Comparison of ENCODE assay signal across 8 cellular contexts in the genomic region with DNA sequence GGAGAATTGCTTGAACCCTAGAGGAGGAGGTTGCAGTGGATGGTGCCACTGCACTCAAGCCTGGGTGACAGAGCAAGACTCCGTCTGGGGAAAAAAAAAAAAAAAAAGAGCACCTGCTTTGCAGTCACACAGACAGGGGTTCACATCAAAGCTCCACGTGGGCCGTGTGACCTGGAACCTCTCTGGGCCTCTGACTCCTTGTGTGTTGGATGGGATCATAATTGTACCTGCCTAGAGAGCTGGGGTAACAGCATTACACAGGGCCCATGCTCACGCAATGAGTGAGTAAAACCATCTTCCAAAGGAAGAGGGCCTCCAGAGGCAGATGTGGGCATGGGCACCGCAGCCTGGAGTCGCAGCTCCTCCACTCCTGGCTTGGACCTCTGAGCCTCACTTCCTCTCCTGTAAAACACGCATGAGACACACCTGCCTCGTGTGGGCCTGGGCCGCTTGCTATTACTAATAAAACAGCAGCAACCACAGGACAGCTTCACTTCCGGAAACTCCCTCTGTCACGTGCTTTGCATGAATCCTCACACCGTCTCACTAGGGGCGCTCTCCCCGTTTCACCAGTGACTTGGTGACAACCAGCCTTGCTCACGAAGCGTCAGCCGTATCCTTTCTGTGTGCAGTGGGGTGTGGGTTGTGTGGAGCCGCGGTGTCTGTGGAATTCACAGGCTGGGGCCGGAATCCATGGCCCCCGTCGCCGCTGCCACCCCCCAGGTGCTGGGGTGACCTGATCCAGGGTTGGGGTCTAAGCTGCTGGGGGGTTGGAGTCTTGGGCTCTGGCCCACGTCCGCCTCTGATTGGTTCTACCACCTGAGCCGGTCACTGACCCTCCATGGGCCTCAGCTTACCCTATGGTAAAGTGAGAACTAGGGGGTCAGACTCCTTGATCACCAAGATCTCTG. TPM values are rescaled to one million over a fixed set of nuclear protein-coding genes. Genes with fewer than 3 reads are reported as not detected.
DNase-seq lines count a peak whose midpoint lies in the region; ATAC-seq and TF ChIP-seq lines count a peak whose summit lies in the region.
"Not testable (repeated sequence)": the region's sequence is repeated elsewhere in the genome, so short reads cannot be mapped to it uniquely, and the experiment has no call there.

No MANE protein-coding gene starts in this region.

- peak overlapping the region; percentile 60 for H3K4me2 ChIP-seq in OCI-LY7 (ENCODE audit: low read length)

- CTCF ChIA-PET in OCI-LY7 (lab: Charles Lee; ENCODE audit: unreplicated experiment), result interaction anchor here (0.6 kb wide), 2 partner anchors 587 to 867 kb away, joined by 3 to 4 read pairs; partner anchors contain the start of gene RIMS3

- BruUV-seq in OCI-LY7 (replicated peaks; lab: Mats Ljungman, UMichigan), result TSS peak; percentile 96

- peak overlapping the region; percentile 52 for H3K27ac ChIP-seq in OCI-LY7 (ENCODE audit: low read depth, low read length, poor library complexity, severe bottlenecking)

- intact Hi-C loops in OCI-LY7 (cut with micrococcal nuclease; ENCODE audit: unreplicated experiment), result loop anchor here (2.0 to 5.0 kb wide), 2 partner anchors 96 to 192 kb away; no protein-coding TSS in a partner anchor

- DNase-seq in ELF-1 (ENCODE audit: low read depth, low spot score) (peak; percentile 73), OCI-LY7 (ENCODE audit: low spot score) (peak; percentile 97), erythroblast (lab: John Stamatoyannopoulos, UW) (peak; percentile 94), naive B cell (peak; percentile 85)
- DNase-seq in activated CD8-positive, alpha-beta memory T cell treated with anti-CD3 and anti-CD28 coated beads, Interleukin-2, amount 50 U/mL, for 4 hours, result peak; percentile 85
- DNase-seq in stimulated activated CD8-positive, alpha-beta memory T cell treated with anti-CD3 and anti-CD28 coated beads, Interleukin-7, amount 100 ng/mL, for 24 hours (ENCODE audit: low read depth), result peak; percentile 74

- H3K4me3 Mint-ChIP-seq in naive B cell, result peak overlapping the region; percentile 63 to 87 (median 72)

- not testable (repeated sequence) for H3K27me3 Mint-ChIP-seq in naive B cell

- peak overlapping the region; percentile 58 to 97 (median 86) for H3K27ac Mint-ChIP-seq in naive B cell

- ATAC-seq in GM21447 (IDR thresholded peaks at IDR 0.05; ENCODE audit: unreplicated experiment), result peak; percentile 92
- ATAC-seq in HG03565 (IDR thresholded peaks at IDR 0.05; ENCODE audit: unreplicated experiment), result peak; percentile 87
- ATAC-seq in naive B cell (ENCODE audit: low read depth in 2 of 2), result peak; percentile 93 to 96

- H3K36me3 ChIP-seq in OCI-LY7 (ENCODE audit: insufficient read depth, low read length), result not testable (repeated sequence)

- H4K20me1 ChIP-seq in OCI-LY7 (ENCODE audit: insufficient read depth, low read length), result not testable (repeated sequence)

- H3K4me3 ChIP-seq in OCI-LY7 (ENCODE audit: low read depth, low read length, poor library complexity, severe bottlenecking), result peak overlapping the region; percentile 54

- H3K79me2 ChIP-seq in OCI-LY7 (ENCODE audit: insufficient read depth, low read depth, low read length), result not testable (repeated sequence)

- TF ChIP-seq CTCF in OCI-LY7 (conservative IDR thresholded peaks at IDR 0.05; ENCODE audit: low read length), result peak; percentile 90

- peaks cover 11% of the 10 kb centered on the region for H3K4me1 ChIP-seq in OCI-LY7 (ENCODE audit: insufficient read depth, low read length, poor library complexity, severe bottlenecking)

- not testable (repeated sequence) for H3K9me3 Mint-ChIP-seq in naive B cell

- H3K9me3 ChIP-seq in OCI-LY7 (ENCODE audit: low read length), result not testable (repeated sequence)

- not testable (repeated sequence) for H3K36me3 Mint-ChIP-seq in naive B cell

- peak overlapping the region; percentile 88 for H2AFZ ChIP-seq in OCI-LY7 (ENCODE audit: low read length)

- H3K9me2 ChIP-seq in OCI-LY7 (ENCODE audit: insufficient read depth, low read length), result not testable (repeated sequence)

- H3K4me1 Mint-ChIP-seq in naive B cell, result peaks cover 0 to 11% (median 10%) of the 10 kb centered on the region in 3 donors

- peak; percentile 56 for TF ChIP-seq POLR2A in erythroblast (IDR thresholded peaks at IDR 0.05; ENCODE audit: low read length)

- POLR2A ChIA-PET in OCI-LY7 (lab: Charles Lee), result interaction anchor here (0.6 to 1.6 kb wide), 7 partner anchors 61 to 747 kb away, joined by 4 to 10 read pairs (median 4); partner anchors contain the start of gene PPIE

RNA-seq across cellular contexts. Expression of gene BMP8B, which starts 10.4 kb away (rescaled TPM):
- 0.05 TPM in 1 of 2 replicates, not detected in the other for total RNA-seq in OCI-LY7 (2014; rRNA removed; shearing (Covaris generic))
- total RNA-seq in OCI-LY7 (2022), result 0.24 and 0.34 TPM in 2 replicates
- under 1 TPM in 4 of 6 donors, not detected in 2; 0.09 to 0.84 (median 0.31) TPM for polyA plus RNA-seq in naive B cell (ENCODE audit: low read depth in 6 of 6)

RNA-seq across cellular contexts. Expression of gene OXCT2, which starts 28.0 kb away (rescaled TPM):
- total RNA-seq in OCI-LY7 (2014; rRNA removed; shearing (Covaris generic)), result 0.10 and 0.79 TPM in 2 replicates
- 0.17 TPM in 1 of 2 replicates, not detected in the other for total RNA-seq in OCI-LY7 (2022)
- 1 to 10 TPM in 1 of 6 donors, under 1 TPM in 2, not detected in 3; 0.47 to 2.3 (median 0.92) TPM for polyA plus RNA-seq in naive B cell (ENCODE audit: low read depth in 6 of 6)

Comparison
In these comparisons a context has a peak if more than half of its experiments do, and no peak if none do; other contexts are left out.
1. Peak in every context shown above with its lines: DNase-seq, ATAC-seq, H3K4me3 ChIP-seq and H3K27ac ChIP-seq.